20 cellular contexts compared by ENCODE assay signal in genomic region chr3:125110876-125111480, GRCh38. TPM values are rescaled to one million over a fixed set of nuclear protein-coding genes. Genes with fewer than 3 reads are reported as not detected.
DNase-seq lines count a peak whose midpoint lies in the region; ATAC-seq, FAIRE-seq and TF ChIP-seq lines count a peak whose summit lies in the region.
"Had no signal": no experiment of that assay in that cellular context is flagged by ENCODE, and none has a peak within 500 bp of the region (broad histone marks: within the 10 kb centered on the region; RNA-seq: fewer than 3 reads in every experiment).

No MANE protein-coding gene starts in this region.

- no peak for TF ChIP-seq RAD21 in A549 (conservative IDR thresholded peaks at IDR 0.05 in 1 of 2, IDR thresholded peaks at IDR 0.05 in 1 of 2)

- peak overlapping the region; percentile 57 to 89 for H3K27ac ChIP-seq in A549
- H3K27ac ChIP-seq: ascending aorta, SJCRH30 had no signal

- no peak for TF ChIP-seq EP300 in A549 (IDR thresholded peaks at IDR 0.05)

- no peak for TF ChIP-seq POLR2A in A549 (IDR thresholded peaks at IDR 0.05; ENCODE audit: low read length)

- H3K9me3 Mint-ChIP-seq in WTC11 (no peaks in the 10 kb centered on the region), nephron progenitor cell (no peaks in the 10 kb centered on the region)
- H3K9me3 Mint-ChIP-seq: memory B cell had no signal

- H3K36me3 Mint-ChIP-seq in WTC11 (no peaks in the 10 kb centered on the region), nephron progenitor cell (ENCODE audit: low read depth) (no peaks in the 10 kb centered on the region)
- H3K36me3 Mint-ChIP-seq: memory B cell had no signal

- H3K4me3 ChIP-seq in A549: no peak overlapping the region
- H3K4me3 ChIP-seq: ascending aorta, HAP-1, SJCRH30 had no signal

- in situ Hi-C loops in ACHN (cut with HindIII; ENCODE audit: low pct_ligation_motif_present, low pct_unique_long_range_greater_than_20kb, low sequenced_read_pairs): no loop called here

- H3K4me3 Mint-ChIP-seq in WTC11: no peak overlapping the region
- no peak overlapping the region for H3K4me3 Mint-ChIP-seq in nephron progenitor cell
- H3K4me3 Mint-ChIP-seq: memory B cell had no signal

- H3K4me2 ChIP-seq in A549: peak overlapping the region; percentile 58

- H3K27ac Mint-ChIP-seq in WTC11 (peak overlapping the region; percentile 6; the same call in 1 of the 2 replicates), nephron progenitor cell (no peak overlapping the region)
- H3K27ac Mint-ChIP-seq: memory B cell had no signal

- CTCF ChIA-PET in A549 (lab: Yijun Ruan, JAX): interaction anchor here (1.2 kb wide), 1 partner anchor 18 kb away, joined by 3 read pairs; no protein-coding TSS in a partner anchor
- CTCF ChIA-PET in WTC11 (lab: Charles Lee): interaction anchor here (0.8 kb wide), 1 partner anchor 10 kb away, joined by 3 read pairs; no protein-coding TSS in a partner anchor

- DNase-seq in A549 (ENCODE audit: low read depth in 1 of 2, low spot score in 1 of 2): no peak
- no peak for DNase-seq in GM18507 (ENCODE audit: extremely low spot score, insufficient read length, low read depth)
- DNase-seq in WTC11 (ENCODE audit: low spot score): no peak
- DNase-seq in kidney tubule cell (ENCODE audit: low spot score): peak; percentile 8
- no peak for DNase-seq in nephron progenitor cell
- DNase-seq in ACHN: no peak
- DNase-seq: activated CD4-positive, alpha-beta T cell treated with anti-CD3 and anti-CD28 coated beads, Interleukin-2, amount 50 U/mL, for 4 hours; activated effector memory CD4-positive, alpha-beta T cell treated with Interleukin-2 at 50 U/mL for 16 hours; Calu3; cortex of kidney; NCI-H1436 treated with DMSO at 0.1 percent for 48 hours; NCI-H2227 treated with DMSO at 0.1 percent for 48 hours; retina had no signal

- H3K4me1 Mint-ChIP-seq in WTC11 (peaks cover 15% of the 10 kb centered on the region), nephron progenitor cell (peaks cover 30% of the 10 kb centered on the region)

- ATAC-seq in A549: no peak; a peak in 1 of 6 replicates
- no peak for ATAC-seq in WTC11
- no peak for ATAC-seq in GM19397 (IDR thresholded peaks at IDR 0.05; ENCODE audit: unreplicated experiment)
- no peak for ATAC-seq in activated CD4-positive, CD25-positive, alpha-beta regulatory T cell treated with anti-CD3 and anti-CD28 coated beads, Interleukin-2, amount 50 U/mL, for 24 hours

- TF ChIP-seq CTCF in A549 (IDR thresholded peaks at IDR 0.05): no peak
- TF ChIP-seq CTCF in WTC11 (IDR thresholded peaks at IDR 0.05): no peak
- no peak for TF ChIP-seq CTCF in nephron progenitor cell (IDR thresholded peaks at IDR 0.05)

- peaks cover 33% of the 10 kb centered on the region for H3K4me1 ChIP-seq in A549
- H3K4me1 ChIP-seq: HAP-1 had no signal

- FAIRE-seq in A549 (lab: Jason Lieb, UNC): no peak
- FAIRE-seq in GM18507 (lab: Jason Lieb, UNC): peak; percentile 55
- FAIRE-seq: islet of Langerhans had no signal

- no peaks in the 10 kb centered on the region for H3K9me3 ChIP-seq in A549
- H3K9me3 ChIP-seq: ascending aorta, HAP-1, SJCRH30 had no signal

- POLR2A ChIA-PET in A549 (lab: Yijun Ruan, JAX): interaction anchor here (1.2 kb wide), 1 partner anchor 48 kb away, joined by 6 read pairs; no protein-coding TSS in a partner anchor
- POLR2A ChIA-PET in WTC11 (lab: Charles Lee): no interaction called here

- H3K27me3 Mint-ChIP-seq in WTC11 (ENCODE audit: low read depth) (no peaks in the 10 kb centered on the region), nephron progenitor cell (ENCODE audit: low read depth, poor library complexity) (peaks cover 7% of the 10 kb centered on the region)
- H3K27me3 Mint-ChIP-seq: memory B cell had no signal

- WGBS in A549 (ENCODE audit: missing lambda C conversion rate): 60% methylated on average over 3 of the region's 3 CpGs

TF ChIP-seq in A549, 52 proteins besides CTCF, POLR2A, EP300 and RAD21 (continues in another document):
- TF ChIP-seq ELK1 (IDR thresholded peaks at IDR 0.05; ENCODE audit: low read depth, low read length) (no peak), SMC3 (IDR thresholded peaks at IDR 0.05) (no peak), MYC (IDR thresholded peaks at IDR 0.05; ENCODE audit: borderline replicate concordance, low read length) (no peak), EHMT2 (IDR thresholded peaks at IDR 0.05; ENCODE audit: low read depth) (no peak), RFX5 (IDR thresholded peaks at IDR 0.05) (no peak), USF2 (IDR thresholded peaks at IDR 0.05) (no peak), GATA3 (IDR thresholded peaks at IDR 0.05; ENCODE audit: borderline replicate concordance) (no peak), KDM5A (IDR thresholded peaks at IDR 0.05) (no peak), MAFK (IDR thresholded peaks at IDR 0.05; ENCODE audit: partially characterized antibody) (no peak), ZNF302 (CRISPR knock-in tag; IDR thresholded peaks at IDR 0.05) (no peak), HEYL (CRISPR knock-in tag; IDR thresholded peaks at IDR 0.05) (no peak), BHLHE40 (IDR thresholded peaks at IDR 0.05; ENCODE audit: low read depth, low read length) (no peak), CBX8 (IDR thresholded peaks at IDR 0.05) (no peak)

TF ChIP-seq in WTC11, 78 proteins besides CTCF, POLR2A, EP300 and RAD21:
- TF ChIP-seq ZNF671 (CRISPR knock-in tag; IDR thresholded peaks at IDR 0.05) (no peak), FOXJ3 (CRISPR knock-in tag; IDR thresholded peaks at IDR 0.05; ENCODE audit: borderline replicate concordance) (no peak), NFATC4 (CRISPR knock-in tag; IDR thresholded peaks at IDR 0.05) (no peak), MXD4 (CRISPR knock-in tag; IDR thresholded peaks at IDR 0.05; ENCODE audit: borderline replicate concordance) (no peak), CBFB (CRISPR knock-in tag; IDR thresholded peaks at IDR 0.05; ENCODE audit: low read depth) (no peak), PRRX2 (CRISPR knock-in tag; IDR thresholded peaks at IDR 0.05) (no peak), ESRRA (CRISPR knock-in tag; IDR thresholded peaks at IDR 0.05; ENCODE audit: borderline replicate concordance) (no peak), IRF2 (CRISPR knock-in tag; IDR thresholded peaks at IDR 0.05; ENCODE audit: borderline replicate concordance, low read depth) (no peak), ATF1 (CRISPR knock-in tag; IDR thresholded peaks at IDR 0.05) (no peak), SMAD3 (CRISPR knock-in tag; IDR thresholded peaks at IDR 0.05; ENCODE audit: borderline replicate concordance) (no peak)
- TF ChIP-seq, protein P1, sequence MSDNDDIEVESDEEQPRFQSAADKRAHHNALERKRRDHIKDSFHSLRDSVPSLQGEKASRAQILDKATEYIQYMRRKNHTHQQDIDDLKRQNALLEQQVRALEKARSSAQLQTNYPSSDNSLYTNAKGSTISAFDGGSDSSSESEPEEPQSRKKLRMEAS (CRISPR knock-in tag; IDR thresholded peaks at IDR 0.05): no peak

RNA-seq across cellular contexts. Expression of gene HEG1, which starts 55.2 kb away (rescaled TPM):
- 5.4 and 7.9 TPM in 2 replicates for polyA plus RNA-seq in A549 (2011; rRNA removed)
- polyA plus RNA-seq in A549 (2012; cell fraction: cytosol; rRNA removed): 2.7 and 3.8 TPM in 2 replicates
- polyA plus RNA-seq in A549 (2012; cell fraction: nucleus; rRNA removed): 4.4 and 5.4 TPM in 2 replicates
- polyA plus RNA-seq in A549 (2017; fragmentation: RNase III; extraction: RNeasy Plus Mini Kit Qiagen cat#74134 plus additional on column Dnase treatment): 5.6 to 6.6 TPM (median 5.9 TPM) in 3 replicates
- 8.3 and 13.1 TPM in 2 replicates for polyA minus RNA-seq in A549 (2011; rRNA and poly(A)+ RNA removed)
- 7.9 to 14.6 TPM (median 8.7 TPM) in 3 replicates for total RNA-seq in WTC11 (2021)
